20 cellular contexts compared by ENCODE assay signal in genomic region chr14:74735113-74735512, GRCh38. TPM values are rescaled to one million over a fixed set of nuclear protein-coding genes. Genes with fewer than 3 reads are reported as not detected.
DNase-seq lines count a peak whose midpoint lies in the region; ATAC-seq, FAIRE-seq and TF ChIP-seq lines count a peak whose summit lies in the region.
"Had no signal": no experiment of that assay in that cellular context is flagged by ENCODE, and none has a peak within 500 bp of the region (broad histone marks: within the 10 kb centered on the region; RNA-seq: fewer than 3 reads in every experiment).

No MANE protein-coding gene starts in this region.

- POLR2A ChIA-PET in K562 (lab: Yijun Ruan, JAX) = interaction anchor here (1.0 kb wide), 1 partner anchor 22 kb away, joined by 3 read pairs; no protein-coding TSS in a partner anchor

- no peaks in the 10 kb centered on the region for H3K9me2 ChIP-seq in GM23248 (ENCODE audit: insufficient read depth)

- DNase-seq in Calu3 (no peak), OCI-M1 (lab: John Stamatoyannopoulos, UW) (peak; percentile 90), K562 (ENCODE audit: extremely low read depth in 1 of 4, low spot score in 3 of 4) (peak in 1 of 4 experiments; percentile 54), progenitor cell of endocrine pancreas (ENCODE audit: low spot score, unreplicated experiment) (no peak), GM23248 (no peak)
- DNase-seq: ACHN, C1 segment of cervical spinal cord, DMS 273 treated with DMSO at 0.1 percent for 48 hours, DND-41, H9, NCI-H1048, NCI-H1436 treated with DMSO at 0.1 percent for 48 hours, NCI-H2029, NCI-H345, NCI-H524 treated with DMSO at 0.1 percent for 48 hours, Peyer's patch, SW 1271 had no signal

- H3F3A ChIP-seq in GM23248 (ENCODE audit: insufficient read depth) = peaks cover 5% of the 10 kb centered on the region; the same call in 1 of the 2 replicates

- no peaks in the 10 kb centered on the region for H4K20me1 ChIP-seq in K562 (replicated peaks; ENCODE audit: control insufficient read depth, insufficient read depth, low read length)
- no peaks in the 10 kb centered on the region for H4K20me1 ChIP-seq in GM23248 (ENCODE audit: insufficient read depth)

- FAIRE-seq in K562 (lab: Jason Lieb, UNC) = peak; percentile 74

- H3K4me3 ChIP-seq in K562 = no peak overlapping the region
- no peak overlapping the region for H3K4me3 ChIP-seq in GM23248
- H3K4me3 ChIP-seq: Peyer's patch, SJSA1 had no signal

- H3K27me3 Mint-ChIP-seq in Calu3 (ENCODE audit: unreplicated experiment) = no peaks in the 10 kb centered on the region
- no peaks in the 10 kb centered on the region for H3K27me3 Mint-ChIP-seq in progenitor cell of endocrine pancreas

- no peaks in the 10 kb centered on the region for H3K9me1 ChIP-seq in K562 (ENCODE audit: control insufficient read depth, insufficient read depth, low read length)

- H3K4me2 ChIP-seq in K562 (ENCODE audit: insufficient read depth, low read length) (no peak overlapping the region), GM23248 (ENCODE audit: unreplicated experiment) (no peak overlapping the region)

- H3K27ac Mint-ChIP-seq in Calu3 (ENCODE audit: unreplicated experiment) = no peak overlapping the region
- peak overlapping the region; percentile 88 for H3K27ac Mint-ChIP-seq in progenitor cell of endocrine pancreas
- H3K27ac Mint-ChIP-seq: H9 had no signal

- intact Hi-C loops in Calu3 (cut with micrococcal nuclease; ENCODE audit: unreplicated experiment) = no loop called here
- intact Hi-C loops in K562 (cut with micrococcal nuclease) = no loop called here

- 0% methylated on average over 4 of the region's 4 CpGs for WGBS in K562 (ENCODE audit: insufficient coverage, low coverage, missing lambda C conversion rate)
- WGBS in GM23248 (ENCODE audit: low coverage in 1 of 2, low lambda C conversion rate in 2 of 2, missing lambda C conversion rate in 2 of 2), 2 experiments = 82 to 92% methylated on average over 4 of the region's 4 CpGs

- ATAC-seq in K562 (peak; percentile 61), HG03039 (IDR thresholded peaks at IDR 0.05; ENCODE audit: unreplicated experiment) (no peak), HG02870 (IDR thresholded peaks at IDR 0.05; ENCODE audit: unreplicated experiment) (no peak)

- H3K27ac ChIP-seq in K562 (ENCODE audit: extremely low read depth, low read depth, low read length) (peak overlapping the region; percentile 60; the same call in 1 of the 3 replicates), GM23248 (no peak overlapping the region)
- H3K27ac ChIP-seq: Peyer's patch, SJSA1 had no signal

- H3K36me3 ChIP-seq in K562 (ENCODE audit: control insufficient read depth, insufficient read depth, low read length) (peaks cover 41% of the 10 kb centered on the region), GM23248 (ENCODE audit: low read depth) (peaks cover 41% of the 10 kb centered on the region; the same call in 1 of the 2 replicates)

- H3K4me1 Mint-ChIP-seq in Calu3 (ENCODE audit: low read depth, unreplicated experiment) (no peaks in the 10 kb centered on the region), progenitor cell of endocrine pancreas (ENCODE audit: low read depth) (peaks cover 18% of the 10 kb centered on the region)
- H3K4me1 Mint-ChIP-seq: H9 had no signal

- H3K27me3 ChIP-seq in K562 (ENCODE audit: control insufficient read depth in 2 of 2, insufficient read depth in 2 of 2, low read length in 2 of 2) (no peaks in the 10 kb centered on the region), GM23248 (replicated peaks; ENCODE audit: insufficient read depth) (no peaks in the 10 kb centered on the region)
- H3K27me3 ChIP-seq: Peyer's patch, SJSA1 had no signal

- H3K9me3 ChIP-seq in K562 (replicated peaks; ENCODE audit: control insufficient read depth, insufficient read depth, low read depth, low read length) (no peaks in the 10 kb centered on the region), GM23248 (ENCODE audit: low read depth) (no peaks in the 10 kb centered on the region)
- H3K9me3 ChIP-seq: Peyer's patch, SJSA1 had no signal

- BruUV-seq in Calu3 (replicated peaks; lab: Mats Ljungman, UMichigan) (TSS peak; percentile 49), K562 (replicated peaks; lab: Mats Ljungman, UMichigan) (TSS peak; percentile 50)

- TF ChIP-seq POLR2A in K562 (conservative IDR thresholded peaks at IDR 0.05) = no peak

- TF ChIP-seq EP300 in K562 (IDR thresholded peaks at IDR 0.05; ENCODE audit: low read length) = peak; percentile 83

- TF ChIP-seq RAD21 in K562 (CRISPR knock-in tag; conservative IDR thresholded peaks at IDR 0.05 in 1 of 2, IDR thresholded peaks at IDR 0.05 in 1 of 2) = no peak

- H2AFZ ChIP-seq in K562 (ENCODE audit: low read depth, low read length) = no peak overlapping the region
- H2AFZ ChIP-seq in GM23248 = no peak overlapping the region

- no peaks in the 10 kb centered on the region; a peak in 2 of 5 replicates for H3K4me1 ChIP-seq in K562 (replicated peaks in 1 of 2; ENCODE audit: control insufficient read depth in 2 of 2, insufficient read depth in 2 of 2, low read length in 2 of 2)
- no peaks in the 10 kb centered on the region for H3K4me1 ChIP-seq in GM23248 (ENCODE audit: insufficient read depth)
- H3K4me1 ChIP-seq: SJSA1 had no signal

- no peak overlapping the region for H3K4me3 Mint-ChIP-seq in Calu3 (ENCODE audit: low read depth, unreplicated experiment)
- H3K4me3 Mint-ChIP-seq in progenitor cell of endocrine pancreas (ENCODE audit: low read depth) = peak overlapping the region; percentile 56
- H3K4me3 Mint-ChIP-seq: H9 had no signal

- H3K9me3 Mint-ChIP-seq in Calu3 (ENCODE audit: low read depth, unreplicated experiment) = no peaks in the 10 kb centered on the region
- no peaks in the 10 kb centered on the region for H3K9me3 Mint-ChIP-seq in progenitor cell of endocrine pancreas (ENCODE audit: low read depth)
- H3K9me3 Mint-ChIP-seq: H9 had no signal

- H3K79me2 ChIP-seq in K562 (ENCODE audit: control insufficient read depth, insufficient read depth, low read length) (no peaks in the 10 kb centered on the region), GM23248 (ENCODE audit: insufficient read depth) (peaks cover 9% of the 10 kb centered on the region)

- H3K36me3 Mint-ChIP-seq in Calu3 (ENCODE audit: insufficient read depth, unreplicated experiment) (no peaks in the 10 kb centered on the region), progenitor cell of endocrine pancreas (ENCODE audit: insufficient read depth) (peaks cover 12% of the 10 kb centered on the region)

- TF ChIP-seq CTCF in Calu3 (IDR thresholded peaks at IDR 0.05; ENCODE audit: unreplicated experiment) (no peak), K562 (IDR thresholded peaks at IDR 0.05 in 2 of 3, conservative IDR thresholded peaks at IDR 0.05 in 1 of 3; ENCODE audit: insufficient read depth in 2 of 3, low read depth in 1 of 3, low read length in 3 of 3) (no peak), progenitor cell of endocrine pancreas (IDR thresholded peaks at IDR 0.05; ENCODE audit: unreplicated experiment) (no peak)

- no peak overlapping the region for H3K9ac ChIP-seq in K562 (ENCODE audit: insufficient read depth in 1 of 2, low read depth in 2 of 2, low read length in 2 of 2)
- no peak overlapping the region for H3K9ac ChIP-seq in GM23248

- in situ Hi-C loops in K562 (cut with MboI) = no loop called here
- in situ Hi-C loops in GM23248 (cut with MboI) = no loop called here

- CTCF ChIA-PET in Calu3 (lab: Charles Lee) (no interaction called here), K562 (lab: Yijun Ruan, JAX; ENCODE audit: low intra/inter-chr PET ratio) (no interaction called here)

RNA-seq across cellular contexts. Expression of gene FCF1, which starts 22.2 kb away (rescaled TPM):
- total RNA-seq in Calu3 (2022) (58.0 and 60.9 TPM in 2 replicates), K562 (2014; rRNA removed) (23.4 and 25.0 TPM in 2 replicates), K562 (2014; rRNA removed; fragmentation: Illumina TruSeq; extraction: Trizol) (53.7 and 67.3 TPM in 2 replicates), K562 (2015; rRNA removed; fragmentation: Illumina TruSeq; extraction: Trizol) (40.0 and 40.4 TPM in 2 replicates), K562 (2021) (43.3 and 46.1 TPM in 2 replicates), progenitor cell of endocrine pancreas (48.8 and 51.3 TPM in 2 replicates)
- total RNA-seq in K562 (2011; cell fraction: chromatin; rRNA removed; ENCODE audit: low replicate concordance) = 10.5 and 29.2 TPM in 2 replicates
- total RNA-seq in K562 (2011; cell fraction: nucleolus; rRNA removed) = 5.3 and 7.0 TPM in 2 replicates
- total RNA-seq in K562 (2011; cell fraction: nucleoplasm; rRNA removed) = 11.1 and 12.1 TPM in 2 replicates
- polyA plus RNA-seq in K562 (2011; rRNA removed) (55.6 and 75.1 TPM in 2 replicates), K562 (2014; fragmentation: Illumina TruSeq; extraction: Trizol) (91.9 and 98.3 TPM in 2 replicates), K562 (2014; fragmentation: Nextera tagmentation; extraction: Ambion mirVana) (10 to 100 TPM in 1 of 2 experiments, 1 to 10 TPM in 1; 6.8 to 18.6 TPM), K562 (2014; rRNA removed) (38.3 and 40.9 TPM in 2 replicates), GM23248 (2016; fragmentation: Nextera tagmentation; extraction: Ambion mirVana) (24.3 and 26.0 TPM in 2 replicates)
- polyA plus RNA-seq in K562 (2011; cell fraction: cytosol; rRNA removed) = 17.6 and 40.1 TPM in 2 replicates
- 8.5 and 14.9 TPM in 2 replicates for polyA plus RNA-seq in K562 (2011; cell fraction: nucleus; rRNA removed)
- 36.6 and 43.6 TPM in 2 replicates for polyA plus RNA-seq in K562 (2012)
- polyA minus RNA-seq in K562 (2011; rRNA and poly(A)+ RNA removed) = 123 and 136 TPM in 2 replicates
- 17.6 and 31.4 TPM in 2 replicates for polyA minus RNA-seq in K562 (2011; cell fraction: cytosol; rRNA and poly(A)+ RNA removed)
- 6.5 and 11.8 TPM in 2 replicates for polyA minus RNA-seq in K562 (2011; cell fraction: nucleus; rRNA and poly(A)+ RNA removed)
- total RNA-seq in GM23248 (2014; rRNA removed; shearing (Covaris generic)) = 28.7 and 39.2 TPM in 2 replicates

RNA-seq across cellular contexts. Expression of gene AREL1, which starts 22.2 kb away (rescaled TPM):
- total RNA-seq in Calu3 (2022) (31.9 and 40.3 TPM in 2 replicates), K562 (2014; rRNA removed) (12.6 and 17.8 TPM in 2 replicates), K562 (2014; rRNA removed; fragmentation: Illumina TruSeq; extraction: Trizol) (16.3 and 16.6 TPM in 2 replicates), K562 (2015; rRNA removed; fragmentation: Illumina TruSeq; extraction: Trizol) (16.7 and 17.5 TPM in 2 replicates), K562 (2021) (24.3 and 24.8 TPM in 2 replicates), progenitor cell of endocrine pancreas (44.0 and 55.1 TPM in 2 replicates)
- total RNA-seq in K562 (2011; cell fraction: chromatin; rRNA removed; ENCODE audit: low replicate concordance) = 77.5 and 98.7 TPM in 2 replicates
- total RNA-seq in K562 (2011; cell fraction: nucleolus; rRNA removed) = 64.5 and 65.9 TPM in 2 replicates
- total RNA-seq in K562 (2011; cell fraction: nucleoplasm; rRNA removed) = 61.2 and 62.1 TPM in 2 replicates
- polyA plus RNA-seq in K562 (2011; rRNA removed) (24.0 and 25.7 TPM in 2 replicates), K562 (2014; fragmentation: Illumina TruSeq; extraction: Trizol) (17.5 and 21.4 TPM in 2 replicates), K562 (2014; fragmentation: Nextera tagmentation; extraction: Ambion mirVana) (1 to 10 TPM; 6.0 to 7.6 TPM), K562 (2014; rRNA removed) (13.1 and 16.5 TPM in 2 replicates), GM23248 (2016; fragmentation: Nextera tagmentation; extraction: Ambion mirVana) (12.9 and 14.2 TPM in 2 replicates)
- 45.7 and 48.9 TPM in 2 replicates for polyA plus RNA-seq in K562 (2011; cell fraction: cytosol; rRNA removed)
- 91.0 and 95.3 TPM in 2 replicates for polyA plus RNA-seq in K562 (2011; cell fraction: nucleus; rRNA removed)
- polyA plus RNA-seq in K562 (2012) = 10.5 and 13.1 TPM in 2 replicates
- polyA minus RNA-seq in K562 (2011; rRNA and poly(A)+ RNA removed) = 44.6 and 58.7 TPM in 2 replicates
- polyA minus RNA-seq in K562 (2011; cell fraction: cytosol; rRNA and poly(A)+ RNA removed) = 20.4 and 28.2 TPM in 2 replicates
- 33.8 and 49.7 TPM in 2 replicates for polyA minus RNA-seq in K562 (2011; cell fraction: nucleus; rRNA and poly(A)+ RNA removed)
- 21.0 and 25.6 TPM in 2 replicates for total RNA-seq in GM23248 (2014; rRNA removed; shearing (Covaris generic))

RNA-seq across cellular contexts. Expression of gene YLPM1, which starts 28.0 kb away (rescaled TPM):
- 66.5 and 67.5 TPM in 2 replicates for total RNA-seq in Calu3 (2022)
- total RNA-seq in K562 (2011; cell fraction: chromatin; rRNA removed; ENCODE audit: low replicate concordance) = 21.6 and 92.8 TPM in 2 replicates
- 9.3 and 11.4 TPM in 2 replicates for total RNA-seq in K562 (2011; cell fraction: nucleolus; rRNA removed)
- 45.4 and 78.9 TPM in 2 replicates for total RNA-seq in K562 (2011; cell fraction: nucleoplasm; rRNA removed)
- total RNA-seq in K562 (2014; rRNA removed) = 9.1 and 10.3 TPM in 2 replicates
- total RNA-seq in K562 (2014; rRNA removed; fragmentation: Illumina TruSeq; extraction: Trizol) = 15.1 and 17.1 TPM in 2 replicates
- total RNA-seq in K562 (2015; rRNA removed; fragmentation: Illumina TruSeq; extraction: Trizol) = 14.9 and 15.9 TPM in 2 replicates
- 28.8 and 32.6 TPM in 2 replicates for total RNA-seq in K562 (2021)
- polyA plus RNA-seq in K562 (2011; rRNA removed) = 7.2 and 7.8 TPM in 2 replicates
- polyA plus RNA-seq in K562 (2011; cell fraction: cytosol; rRNA removed) = 2.1 and 3.6 TPM in 2 replicates
- polyA plus RNA-seq in K562 (2011; cell fraction: nucleus; rRNA removed) = 22.2 and 26.1 TPM in 2 replicates
- polyA plus RNA-seq in K562 (2012) = 23.3 and 26.0 TPM in 2 replicates
- polyA plus RNA-seq in K562 (2014; fragmentation: Illumina TruSeq; extraction: Trizol) = 29.9 and 32.7 TPM in 2 replicates
- 1 to 10 TPM; 7.3 to 8.6 TPM for polyA plus RNA-seq in K562 (2014; fragmentation: Nextera tagmentation; extraction: Ambion mirVana)
- polyA plus RNA-seq in K562 (2014; rRNA removed) = 13.9 and 14.6 TPM in 2 replicates
- 15.4 and 19.7 TPM in 2 replicates for polyA minus RNA-seq in K562 (2011; rRNA and poly(A)+ RNA removed)
- polyA minus RNA-seq in K562 (2011; cell fraction: cytosol; rRNA and poly(A)+ RNA removed) = 10.2 and 10.6 TPM in 2 replicates
- polyA minus RNA-seq in K562 (2011; cell fraction: nucleus; rRNA and poly(A)+ RNA removed) = 20.2 and 37.8 TPM in 2 replicates
- total RNA-seq in progenitor cell of endocrine pancreas = 119 and 128 TPM in 2 replicates
- 19.3 and 40.0 TPM in 2 replicates for total RNA-seq in GM23248 (2014; rRNA removed; shearing (Covaris generic))
- 15.9 and 16.8 TPM in 2 replicates for polyA plus RNA-seq in GM23248 (2016; fragmentation: Nextera tagmentation; extraction: Ambion mirVana)
